In genomic region chr2:217993817-217994459, GRCh38 we compare ENCODE assay signal across 8 cellular contexts.
DNase-seq lines count a peak whose midpoint lies in the region; ATAC-seq and TF ChIP-seq lines count a peak whose summit lies in the region.

No MANE protein-coding gene starts in this region.

- intact Hi-C loops in posterior cingulate gyrus (cut with DNase I) = loop anchor here (2.0 kb wide), 1 partner anchor 41 kb away; no protein-coding TSS in a partner anchor

- H3K27ac ChIP-seq in 22Rv1 = no peak overlapping the region

- TF ChIP-seq CTCF in 22Rv1 (IDR thresholded peaks at IDR 0.05) (peak; percentile 95), foreskin fibroblast (IDR thresholded peaks at IDR 0.05; ENCODE audit: low read depth, low read length) (peak; percentile 80)

- ATAC-seq in GM18498 (IDR thresholded peaks at IDR 0.05; ENCODE audit: unreplicated experiment) (peak; percentile 44), HG02870 (IDR thresholded peaks at IDR 0.05; ENCODE audit: unreplicated experiment) (no peak)

- DNase-seq in NCI-H82 treated with DMSO at 0.1 percent for 48 hours (lab: John Stamatoyannopoulos, UW; ENCODE audit: unreplicated experiment) = peak; percentile 48
- DNase-seq in activated T-cell treated with anti-CD3 and anti-CD28 coated beads, Interleukin-2, amount 50 U/mL, for 1 hour = peak; percentile 60
- DNase-seq in foreskin fibroblast = peak in 1 of 2 donors; percentile 51
- DNase-seq in posterior cingulate gyrus = peak in 8 of 10 donors; percentile 48 to 93 (median 68)
- no peak for DNase-seq in NCI-H446 treated with DMSO at 0.1 percent for 48 hours (lab: John Stamatoyannopoulos, UW)

- H3K4me3 ChIP-seq in foreskin fibroblast (ENCODE audit: low read depth in 1 of 2, low read length in 2 of 2) = no peak overlapping the region
